Comparison of ENCODE assay signal across 1 cellular context in the genomic region with DNA sequence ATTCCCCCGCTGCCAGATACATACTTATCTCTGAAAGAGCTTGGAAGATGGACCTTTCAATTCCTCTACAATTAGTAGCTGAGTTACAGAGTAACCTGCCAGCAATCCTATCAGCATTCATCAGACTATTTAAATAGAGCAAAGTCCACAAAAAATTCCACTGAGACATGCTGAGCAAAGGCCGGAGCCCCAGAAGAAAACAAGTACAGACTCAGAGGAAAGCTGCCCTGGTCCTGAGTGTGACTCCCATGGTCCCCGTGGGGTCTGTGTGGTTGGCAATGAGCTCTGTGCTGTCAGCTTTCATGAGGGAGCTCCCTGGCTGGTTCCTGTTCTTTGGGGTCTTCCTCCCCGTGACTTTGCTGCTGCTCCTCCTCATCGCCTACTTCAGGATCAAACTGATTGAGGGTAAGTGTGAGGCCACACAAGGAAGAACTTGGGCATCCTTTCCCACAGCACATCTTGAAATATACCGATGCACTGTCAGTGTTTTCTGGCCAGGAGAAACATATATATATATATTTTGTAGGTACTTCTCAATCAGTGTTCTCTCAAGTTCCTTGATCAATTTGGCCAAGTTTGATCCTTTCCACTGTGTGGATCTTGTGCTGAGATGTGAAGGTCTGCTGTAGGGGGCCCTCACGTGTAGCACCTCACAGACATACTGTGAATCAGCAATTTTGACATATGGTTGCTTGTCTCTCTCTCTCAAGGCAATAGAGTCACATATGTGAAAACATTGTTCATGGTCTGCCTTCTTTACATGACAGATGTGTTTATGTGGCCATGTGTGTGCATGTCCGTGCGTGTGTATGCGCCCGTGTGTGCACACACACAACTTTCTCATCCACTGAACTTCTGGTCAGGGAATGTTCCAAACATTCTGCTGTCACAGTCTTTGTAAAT.
TF ChIP-seq lines count a peak whose summit lies in the region.

SMLR1 (plus strand) TSS at position 160 of the 903 bp plus-strand sequence; CDS start at position 168, 8 bp downstream.

TF ChIP-seq in HepG2, 621 proteins besides CTCF, POLR2A, EP300 and RAD21 (continued from another document and continues in another):
- TF ChIP-seq, protein P1, sequence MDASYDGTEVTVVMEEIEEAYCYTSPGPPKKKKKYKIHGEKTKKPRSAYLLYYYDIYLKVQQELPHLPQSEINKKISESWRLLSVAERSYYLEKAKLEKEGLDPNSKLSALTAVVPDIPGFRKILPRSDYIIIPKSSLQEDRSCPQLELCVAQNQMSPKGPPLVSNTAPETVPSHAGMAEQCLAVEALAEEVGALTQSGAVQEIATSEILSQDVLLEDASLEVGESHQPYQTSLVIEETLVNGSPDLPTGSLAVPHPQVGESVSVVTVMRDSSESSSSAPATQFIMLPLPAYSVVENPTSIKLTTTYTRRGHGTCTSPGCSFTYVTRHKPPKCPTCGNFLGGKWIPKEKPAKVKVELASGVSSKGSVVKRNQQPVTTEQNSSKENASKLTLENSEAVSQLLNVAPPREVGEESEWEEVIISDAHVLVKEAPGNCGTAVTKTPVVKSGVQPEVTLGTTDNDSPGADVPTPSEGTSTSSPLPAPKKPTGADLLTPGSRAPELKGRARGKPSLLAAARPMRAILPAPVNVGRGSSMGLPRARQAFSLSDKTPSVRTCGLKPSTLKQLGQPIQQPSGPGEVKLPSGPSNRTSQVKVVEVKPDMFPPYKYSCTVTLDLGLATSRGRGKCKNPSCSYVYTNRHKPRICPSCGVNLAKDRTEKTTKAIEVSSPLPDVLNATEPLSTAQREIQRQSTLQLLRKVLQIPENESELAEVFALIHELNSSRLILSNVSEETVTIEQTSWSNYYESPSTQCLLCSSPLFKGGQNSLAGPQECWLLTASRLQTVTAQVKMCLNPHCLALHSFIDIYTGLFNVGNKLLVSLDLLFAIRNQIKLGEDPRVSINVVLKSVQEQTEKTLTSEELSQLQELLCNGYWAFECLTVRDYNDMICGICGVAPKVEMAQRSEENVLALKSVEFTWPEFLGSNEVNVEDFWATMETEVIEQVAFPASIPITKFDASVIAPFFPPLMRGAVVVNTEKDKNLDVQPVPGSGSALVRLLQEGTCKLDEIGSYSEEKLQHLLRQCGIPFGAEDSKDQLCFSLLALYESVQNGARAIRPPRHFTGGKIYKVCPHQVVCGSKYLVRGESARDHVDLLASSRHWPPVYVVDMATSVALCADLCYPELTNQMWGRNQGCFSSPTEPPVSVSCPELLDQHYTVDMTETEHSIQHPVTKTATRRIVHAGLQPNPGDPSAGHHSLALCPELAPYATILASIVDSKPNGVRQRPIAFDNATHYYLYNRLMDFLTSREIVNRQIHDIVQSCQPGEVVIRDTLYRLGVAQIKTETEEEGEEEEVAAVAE (CRISPR knock-in tag; IDR thresholded peaks at IDR 0.05; ENCODE audit: borderline replicate concordance), result peak; percentile 45; the same call in 1 of the 2 replicates
- TF ChIP-seq REXO4 (CRISPR knock-in tag; IDR thresholded peaks at IDR 0.05; ENCODE audit: borderline replicate concordance) (no peak), RXRB (CRISPR knock-in tag; IDR thresholded peaks at IDR 0.05; ENCODE audit: borderline replicate concordance) (peak; percentile 84), ZNF660 (CRISPR knock-in tag; IDR thresholded peaks at IDR 0.05; ENCODE audit: borderline replicate concordance, low read depth) (no peak), HINFP (CRISPR knock-in tag; IDR thresholded peaks at IDR 0.05; ENCODE audit: low read depth) (no peak), BRF2 (CRISPR knock-in tag; IDR thresholded peaks at IDR 0.05) (no peak), EZH2 (conservative IDR thresholded peaks at IDR 0.05; ENCODE audit: low read depth, low read length) (no peak), PRMT3 (CRISPR knock-in tag; IDR thresholded peaks at IDR 0.05; ENCODE audit: borderline replicate concordance, low read depth) (0 out of 2 replicates have a peak, but pooled peaks have one; percentile 81), ZNF569 (CRISPR knock-in tag; IDR thresholded peaks at IDR 0.05; ENCODE audit: borderline replicate concordance) (0 out of 2 replicates have a peak, but pooled peaks have one; percentile 8), REPIN1 (CRISPR knock-in tag; IDR thresholded peaks at IDR 0.05; ENCODE audit: borderline replicate concordance, low read depth) (peak; percentile 70), TOPORS (CRISPR knock-in tag; IDR thresholded peaks at IDR 0.05) (peak; percentile 50; the same call in 1 of the 2 replicates), KMT2A (CRISPR knock-in tag; IDR thresholded peaks at IDR 0.05) (peak; percentile 52; the same call in 1 of the 2 replicates), PRDM4 (CRISPR knock-in tag; IDR thresholded peaks at IDR 0.05; ENCODE audit: borderline replicate concordance) (no peak; the same call in 1 of the 2 replicates), ZNF10 (CRISPR knock-in tag; IDR thresholded peaks at IDR 0.05; ENCODE audit: borderline replicate concordance, low read depth) (no peak), HNRNPH1 (optimal IDR thresholded peaks at IDR 0.05; ENCODE audit: low read depth, low read length) (no peak), FOSL1 (CRISPR knock-in tag; IDR thresholded peaks at IDR 0.05; ENCODE audit: borderline replicate concordance) (no peak), TEAD3 (CRISPR knock-in tag; optimal IDR thresholded peaks at IDR 0.05; ENCODE audit: borderline replicate concordance) (peak; percentile 76), NFATC3 (CRISPR knock-in tag; IDR thresholded peaks at IDR 0.05) (no peak), NCOR1 (IDR thresholded peaks at IDR 0.05; ENCODE audit: borderline replicate concordance, low read length) (peak; percentile 93), HIVEP1 (CRISPR knock-in tag; IDR thresholded peaks at IDR 0.05) (0 out of 2 replicates have a peak, but pooled peaks have one; percentile 33), MTA3 (CRISPR knock-in tag; IDR thresholded peaks at IDR 0.05) (no peak), ZNF746 (CRISPR knock-in tag; IDR thresholded peaks at IDR 0.05) (no peak; the same call in 1 of the 2 replicates), ZNF619 (CRISPR knock-in tag; IDR thresholded peaks at IDR 0.05) (no peak; the same call in 1 of the 2 replicates), ZBTB25 (CRISPR knock-in tag; IDR thresholded peaks at IDR 0.05) (peak; percentile 82), NR1H2 (CRISPR knock-in tag; IDR thresholded peaks at IDR 0.05; ENCODE audit: borderline replicate concordance, low read depth) (no peak), RFX3 (CRISPR knock-in tag; IDR thresholded peaks at IDR 0.05) (no peak), ZNF24 (IDR thresholded peaks at IDR 0.05) (no peak), ZSCAN29 (CRISPR knock-in tag; conservative IDR thresholded peaks at IDR 0.05) (peak; percentile 46; the same call in 1 of the 2 replicates), KDM6A (CRISPR knock-in tag; IDR thresholded peaks at IDR 0.05; ENCODE audit: low read depth) (peak; percentile 61; the same call in 1 of the 2 replicates), U2AF1 (optimal IDR thresholded peaks at IDR 0.05; ENCODE audit: low read depth, low read length) (no peak), POLR2AphosphoS2 (IDR thresholded peaks at IDR 0.05; ENCODE audit: low read depth, low read length) (0 out of 2 replicates have a peak, but pooled peaks have one; percentile 50), ZNF337 (CRISPR knock-in tag; IDR thresholded peaks at IDR 0.05; ENCODE audit: borderline replicate concordance, low read depth) (peak; percentile 71; the same call in 1 of the 2 replicates), ZSCAN12 (CRISPR knock-in tag; IDR thresholded peaks at IDR 0.05) (no peak), ZNF549 (CRISPR knock-in tag; IDR thresholded peaks at IDR 0.05) (no peak), ZNF790 (CRISPR knock-in tag; IDR thresholded peaks at IDR 0.05; ENCODE audit: borderline replicate concordance) (no peak), DR1 (CRISPR knock-in tag; IDR thresholded peaks at IDR 0.05) (peak; percentile 87; the same call in 1 of the 2 replicates), ERF (CRISPR knock-in tag; IDR thresholded peaks at IDR 0.05) (0 out of 2 replicates have a peak, but pooled peaks have one; percentile 29), HHEX (CRISPR knock-in tag; IDR thresholded peaks at IDR 0.05) (0 out of 2 replicates have a peak, but pooled peaks have one; percentile 44), RARG (CRISPR knock-in tag; IDR thresholded peaks at IDR 0.05; ENCODE audit: low read depth) (no peak), ZNF343 (CRISPR knock-in tag; IDR thresholded peaks at IDR 0.05) (no peak), ZNF768 (CRISPR knock-in tag; IDR thresholded peaks at IDR 0.05) (no peak), ZNF253 (CRISPR knock-in tag; IDR thresholded peaks at IDR 0.05; ENCODE audit: borderline replicate concordance) (0 out of 2 replicates have a peak, but pooled peaks have one; percentile 62)
- TF ChIP-seq, protein P2, sequence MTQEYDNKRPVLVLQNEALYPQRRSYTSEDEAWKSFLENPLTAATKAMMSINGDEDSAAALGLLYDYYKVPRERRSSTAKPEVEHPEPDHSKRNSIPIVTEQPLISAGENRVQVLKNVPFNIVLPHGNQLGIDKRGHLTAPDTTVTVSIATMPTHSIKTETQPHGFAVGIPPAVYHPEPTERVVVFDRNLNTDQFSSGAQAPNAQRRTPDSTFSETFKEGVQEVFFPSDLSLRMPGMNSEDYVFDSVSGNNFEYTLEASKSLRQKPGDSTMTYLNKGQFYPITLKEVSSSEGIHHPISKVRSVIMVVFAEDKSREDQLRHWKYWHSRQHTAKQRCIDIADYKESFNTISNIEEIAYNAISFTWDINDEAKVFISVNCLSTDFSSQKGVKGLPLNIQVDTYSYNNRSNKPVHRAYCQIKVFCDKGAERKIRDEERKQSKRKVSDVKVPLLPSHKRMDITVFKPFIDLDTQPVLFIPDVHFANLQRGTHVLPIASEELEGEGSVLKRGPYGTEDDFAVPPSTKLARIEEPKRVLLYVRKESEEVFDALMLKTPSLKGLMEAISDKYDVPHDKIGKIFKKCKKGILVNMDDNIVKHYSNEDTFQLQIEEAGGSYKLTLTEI (CRISPR knock-in tag; conservative IDR thresholded peaks at IDR 0.05), result no peak
- TF ChIP-seq, protein P3, sequence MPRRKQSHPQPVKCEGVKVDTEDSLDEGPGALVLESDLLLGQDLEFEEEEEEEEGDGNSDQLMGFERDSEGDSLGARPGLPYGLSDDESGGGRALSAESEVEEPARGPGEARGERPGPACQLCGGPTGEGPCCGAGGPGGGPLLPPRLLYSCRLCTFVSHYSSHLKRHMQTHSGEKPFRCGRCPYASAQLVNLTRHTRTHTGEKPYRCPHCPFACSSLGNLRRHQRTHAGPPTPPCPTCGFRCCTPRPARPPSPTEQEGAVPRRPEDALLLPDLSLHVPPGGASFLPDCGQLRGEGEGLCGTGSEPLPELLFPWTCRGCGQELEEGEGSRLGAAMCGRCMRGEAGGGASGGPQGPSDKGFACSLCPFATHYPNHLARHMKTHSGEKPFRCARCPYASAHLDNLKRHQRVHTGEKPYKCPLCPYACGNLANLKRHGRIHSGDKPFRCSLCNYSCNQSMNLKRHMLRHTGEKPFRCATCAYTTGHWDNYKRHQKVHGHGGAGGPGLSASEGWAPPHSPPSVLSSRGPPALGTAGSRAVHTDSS (CRISPR knock-in tag; conservative IDR thresholded peaks at IDR 0.05), result no peak
